14 cellular contexts compared by ENCODE assay signal in the genomic region with DNA sequence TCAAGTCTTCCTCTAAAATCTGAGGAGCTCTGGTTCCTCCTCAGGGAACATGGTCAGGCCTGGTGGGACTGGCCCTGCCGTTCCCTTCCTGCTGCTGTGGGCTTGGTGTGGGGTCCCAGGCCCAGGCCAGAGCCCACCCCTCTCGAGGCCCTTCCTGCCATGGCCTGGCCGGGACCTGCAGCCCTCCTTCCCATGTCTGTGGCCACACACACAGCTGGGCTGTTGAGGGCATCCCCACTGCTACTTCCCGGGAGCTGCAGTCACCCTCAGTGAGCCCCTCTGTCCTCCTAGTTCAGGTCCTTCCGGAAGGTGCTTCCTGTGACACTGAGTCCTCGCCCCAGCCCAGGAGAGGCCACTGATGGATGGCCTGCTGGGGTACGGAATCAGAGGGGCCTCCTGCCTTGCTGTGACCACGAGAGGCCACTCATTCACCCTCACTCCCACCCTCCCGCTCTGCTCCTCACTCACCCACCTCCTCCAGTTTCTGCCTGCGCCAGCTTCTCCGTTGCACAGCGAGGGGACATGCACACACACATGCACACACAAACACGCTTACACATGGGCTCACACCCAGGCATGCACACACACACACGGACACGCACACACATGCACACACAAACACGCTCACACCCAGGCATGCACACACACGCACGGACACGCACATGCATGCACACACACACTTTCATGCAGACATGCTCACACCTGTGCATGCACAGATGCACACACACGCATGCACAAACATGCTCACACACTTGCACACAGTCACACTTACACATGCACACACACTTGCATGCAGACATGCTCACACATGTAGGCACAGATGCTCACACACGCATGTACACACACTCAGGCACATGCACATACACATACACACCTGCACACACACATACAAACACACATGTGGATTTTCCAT.
"Had no signal": no experiment of that assay in that cellular context is flagged by ENCODE, and none has a peak within 500 bp of the region (broad histone marks: within the 10 kb centered on the region; RNA-seq: fewer than 3 reads in every experiment).

No MANE protein-coding gene starts in this region.

- H3K36me3 ChIP-seq: tibial artery had no signal

- DNase-seq: activated CD4-positive, alpha-beta memory T cell treated with anti-CD3 and anti-CD28 coated beads, Interleukin-2, amount 10 ng/mL, durations not matched to agents 7 days and 5 days; activated CD4-positive, alpha-beta T cell treated with anti-CD3 and anti-CD28 coated beads for 36 hours; activated naive CD4-positive, alpha-beta T cell treated with Interleukin-2 at 50 U/mL for 16 hours; caudate nucleus; cortex of kidney; effector memory CD4-positive, alpha-beta T cell; hypothalamus; SHP77 treated with DMSO at 0.1 percent for 48 hours; small intestine had no signal

- H3K4me1 ChIP-seq: tibial artery had no signal

- ATAC-seq: activated CD4-positive, alpha-beta T cell treated with anti-CD3 and anti-CD28 coated beads for 36 hours; stimulated activated effector memory CD8-positive, alpha-beta T cell treated with anti-CD3 and anti-CD28 coated beads, Interleukin-12 subunit alpha, Interleukin-12 subunit beta, amount 100 ng/mL, for 72 hours had no signal

- H3K36me3 Mint-ChIP-seq: stimulated activated effector memory CD8-positive, alpha-beta T cell treated with anti-CD3 and anti-CD28 coated beads, Interleukin-12 subunit alpha, Interleukin-12 subunit beta, amount 100 ng/mL, for 72 hours had no signal

- H3K4me1 Mint-ChIP-seq: activated CD4-positive, alpha-beta memory T cell treated with anti-CD3 and anti-CD28 coated beads, Interleukin-2, amount 10 ng/mL, durations not matched to agents 7 days and 5 days; activated CD4-positive, alpha-beta T cell treated with anti-CD3 and anti-CD28 coated beads for 36 hours; stimulated activated effector memory CD8-positive, alpha-beta T cell treated with anti-CD3 and anti-CD28 coated beads, Interleukin-12 subunit alpha, Interleukin-12 subunit beta, amount 100 ng/mL, for 72 hours had no signal

- H3K4me3 Mint-ChIP-seq: activated CD4-positive, alpha-beta memory T cell treated with anti-CD3 and anti-CD28 coated beads, Interleukin-2, amount 10 ng/mL, durations not matched to agents 7 days and 5 days; activated CD4-positive, alpha-beta T cell treated with anti-CD3 and anti-CD28 coated beads for 36 hours; nephron; stimulated activated effector memory CD8-positive, alpha-beta T cell treated with anti-CD3 and anti-CD28 coated beads, Interleukin-12 subunit alpha, Interleukin-12 subunit beta, amount 100 ng/mL, for 72 hours; T-helper 2 cell treated with Interferon-gamma antibody and Interleukin-4, amounts not matched to agents 5 μg/mL and 100 μg/mL, for 36 hours had no signal

- H3K9me3 Mint-ChIP-seq: activated CD4-positive, alpha-beta memory T cell treated with anti-CD3 and anti-CD28 coated beads, Interleukin-2, amount 10 ng/mL, durations not matched to agents 7 days and 5 days; nephron; stimulated activated effector memory CD8-positive, alpha-beta T cell treated with anti-CD3 and anti-CD28 coated beads, Interleukin-12 subunit alpha, Interleukin-12 subunit beta, amount 100 ng/mL, for 72 hours; T-helper 2 cell treated with Interferon-gamma antibody and Interleukin-4, amounts not matched to agents 5 μg/mL and 100 μg/mL, for 36 hours had no signal

- H3K9me3 ChIP-seq: tibial artery had no signal

- H3K4me3 ChIP-seq: tibial artery had no signal

- H3K27ac ChIP-seq: epithelial cell of prostate, tibial artery had no signal

- H3K27me3 Mint-ChIP-seq: activated CD4-positive, alpha-beta memory T cell treated with anti-CD3 and anti-CD28 coated beads, Interleukin-2, amount 10 ng/mL, durations not matched to agents 7 days and 5 days; activated CD4-positive, alpha-beta T cell treated with anti-CD3 and anti-CD28 coated beads for 36 hours had no signal

- H3K27ac Mint-ChIP-seq: activated CD4-positive, alpha-beta memory T cell treated with anti-CD3 and anti-CD28 coated beads, Interleukin-2, amount 10 ng/mL, durations not matched to agents 7 days and 5 days; activated CD4-positive, alpha-beta T cell treated with anti-CD3 and anti-CD28 coated beads for 36 hours; nephron; stimulated activated effector memory CD8-positive, alpha-beta T cell treated with anti-CD3 and anti-CD28 coated beads, Interleukin-12 subunit alpha, Interleukin-12 subunit beta, amount 100 ng/mL, for 72 hours; T-helper 2 cell treated with Interferon-gamma antibody and Interleukin-4, amounts not matched to agents 5 μg/mL and 100 μg/mL, for 36 hours had no signal
